24 cellular contexts compared by ENCODE assay signal in the genomic region with DNA sequence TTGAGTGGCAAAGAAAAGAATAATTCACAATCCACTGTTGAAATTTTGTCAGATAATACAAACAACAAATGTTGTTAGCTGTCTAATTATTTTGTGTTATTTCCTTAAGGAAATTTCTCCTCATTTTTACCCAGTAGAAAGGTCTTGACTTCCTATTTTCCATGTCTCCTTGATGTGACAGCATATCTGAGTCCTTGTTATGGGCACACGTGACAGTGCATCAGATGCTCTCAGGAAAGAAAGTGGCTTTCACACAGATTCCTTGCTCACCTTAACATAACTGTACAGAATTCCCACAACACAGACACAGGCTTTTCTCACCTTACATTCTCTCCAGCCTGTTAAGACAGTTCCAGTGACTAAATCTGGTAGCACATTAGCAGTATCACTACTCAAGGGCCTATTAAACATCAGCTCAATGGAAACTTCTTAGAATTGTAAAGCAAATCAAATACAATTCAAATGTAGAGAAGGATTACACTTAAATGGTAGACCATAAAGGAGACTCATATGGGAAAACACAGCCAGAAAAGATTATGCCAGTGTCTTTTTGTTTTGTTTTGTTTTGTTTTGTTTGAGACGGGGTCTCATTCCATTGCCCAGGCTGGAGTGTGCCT. TPM values are rescaled to one million over a fixed set of nuclear protein-coding genes. Genes with fewer than 3 reads are reported as not detected.
DNase-seq lines count a peak whose midpoint lies in the region; ATAC-seq and TF ChIP-seq lines count a peak whose summit lies in the region.
"Had no signal": no experiment of that assay in that cellular context is flagged by ENCODE, and none has a peak within 500 bp of the region (broad histone marks: within the 10 kb centered on the region; RNA-seq: fewer than 3 reads in every experiment).

No MANE protein-coding gene starts in this region.

- POLR2A ChIA-PET in activated CD4-positive, alpha-beta memory T cell treated with anti-CD3 and anti-CD28 coated beads for 36 hours (lab: Charles Lee), result interaction anchor here (0.6 to 1.0 kb wide), 2 partner anchors 17 to 29 kb away, joined by 3 read pairs; no protein-coding TSS in a partner anchor
- POLR2A ChIA-PET in activated CD4-positive, alpha-beta memory T cell treated with anti-CD3 and anti-CD28 coated beads, Interleukin-2, amount 10 ng/mL, durations not matched to agents 7 days and 5 days (lab: Charles Lee), result interaction anchor here (0.9 to 2.8 kb wide), 5 partner anchors 8 to 31 kb away, joined by 3 to 14 read pairs (median 4); no protein-coding TSS in a partner anchor

- peaks cover 2% of the 10 kb centered on the region for H3K36me3 Mint-ChIP-seq in activated CD4-positive, alpha-beta memory T cell treated with anti-CD3 and anti-CD28 coated beads for 36 hours
- no peaks in the 10 kb centered on the region for H3K36me3 Mint-ChIP-seq in activated CD4-positive, alpha-beta memory T cell treated with anti-CD3 and anti-CD28 coated beads, Interleukin-2, amount 10 ng/mL, durations not matched to agents 7 days and 5 days (ENCODE audit: low read depth)
- H3K36me3 Mint-ChIP-seq in activated naive CD8-positive, alpha-beta T cell treated with anti-CD3 and anti-CD28 coated beads, Interleukin-2, amount 50 U/mL, for 24 hours (ENCODE audit: low read depth), result peaks cover under 1% of the 10 kb centered on the region
- H3K36me3 Mint-ChIP-seq: CD8-positive, alpha-beta T cell had no signal

- peaks cover 56% of the 10 kb centered on the region for H3K4me1 Mint-ChIP-seq in activated CD4-positive, alpha-beta memory T cell treated with anti-CD3 and anti-CD28 coated beads for 36 hours (ENCODE audit: low read depth)
- peaks cover 49% of the 10 kb centered on the region for H3K4me1 Mint-ChIP-seq in activated CD4-positive, alpha-beta memory T cell treated with anti-CD3 and anti-CD28 coated beads, Interleukin-2, amount 10 ng/mL, durations not matched to agents 7 days and 5 days
- peaks cover 75% of the 10 kb centered on the region for H3K4me1 Mint-ChIP-seq in stimulated activated naive CD8-positive, alpha-beta T cell treated with anti-CD3 and anti-CD28 coated beads, Interleukin-15, amount 100 ng/mL, for 72 hours
- H3K4me1 Mint-ChIP-seq in activated naive CD8-positive, alpha-beta T cell treated with anti-CD3 and anti-CD28 coated beads, Interleukin-2, amount 50 U/mL, for 24 hours, result peaks cover 64% of the 10 kb centered on the region

- H3K27me3 Mint-ChIP-seq in activated CD4-positive, alpha-beta memory T cell treated with anti-CD3 and anti-CD28 coated beads for 36 hours, result peaks cover 45% of the 10 kb centered on the region
- H3K27me3 Mint-ChIP-seq in activated CD4-positive, alpha-beta memory T cell treated with anti-CD3 and anti-CD28 coated beads, Interleukin-2, amount 10 ng/mL, durations not matched to agents 7 days and 5 days, result peaks cover 32% of the 10 kb centered on the region
- peaks cover 2% of the 10 kb centered on the region for H3K27me3 Mint-ChIP-seq in stimulated activated naive CD8-positive, alpha-beta T cell treated with anti-CD3 and anti-CD28 coated beads, Interleukin-15, amount 100 ng/mL, for 72 hours
- H3K27me3 Mint-ChIP-seq in activated naive CD8-positive, alpha-beta T cell treated with anti-CD3 and anti-CD28 coated beads, Interleukin-2, amount 50 U/mL, for 24 hours, result peaks cover 40% of the 10 kb centered on the region

- no peak for TF ChIP-seq CTCF in body of pancreas (IDR thresholded peaks at IDR 0.05)
- no peak for TF ChIP-seq CTCF in uterus (IDR thresholded peaks at IDR 0.05)

- H3K9me3 Mint-ChIP-seq in activated CD4-positive, alpha-beta memory T cell treated with anti-CD3 and anti-CD28 coated beads for 36 hours, result no peaks in the 10 kb centered on the region
- H3K9me3 Mint-ChIP-seq in activated CD4-positive, alpha-beta memory T cell treated with anti-CD3 and anti-CD28 coated beads, Interleukin-2, amount 10 ng/mL, durations not matched to agents 7 days and 5 days, result no peaks in the 10 kb centered on the region
- no peaks in the 10 kb centered on the region for H3K9me3 Mint-ChIP-seq in stimulated activated naive CD8-positive, alpha-beta T cell treated with anti-CD3 and anti-CD28 coated beads, Interleukin-15, amount 100 ng/mL, for 72 hours
- no peaks in the 10 kb centered on the region for H3K9me3 Mint-ChIP-seq in activated naive CD8-positive, alpha-beta T cell treated with anti-CD3 and anti-CD28 coated beads, Interleukin-2, amount 50 U/mL, for 24 hours
- H3K9me3 Mint-ChIP-seq: CD8-positive, alpha-beta T cell had no signal

- TF ChIP-seq POLR2A in body of pancreas (IDR thresholded peaks at IDR 0.05) (no peak), uterus (IDR thresholded peaks at IDR 0.05) (no peak)

- H3K27ac Mint-ChIP-seq in activated CD4-positive, alpha-beta memory T cell treated with anti-CD3 and anti-CD28 coated beads for 36 hours, result peak overlapping the region; percentile 30
- H3K27ac Mint-ChIP-seq in activated CD4-positive, alpha-beta memory T cell treated with anti-CD3 and anti-CD28 coated beads, Interleukin-2, amount 10 ng/mL, durations not matched to agents 7 days and 5 days, result no peak overlapping the region
- H3K27ac Mint-ChIP-seq in stimulated activated naive CD8-positive, alpha-beta T cell treated with anti-CD3 and anti-CD28 coated beads, Interleukin-15, amount 100 ng/mL, for 72 hours, result peak overlapping the region in 1 of 2 donors; percentile 43
- H3K27ac Mint-ChIP-seq in activated naive CD8-positive, alpha-beta T cell treated with anti-CD3 and anti-CD28 coated beads, Interleukin-2, amount 50 U/mL, for 24 hours, result peak overlapping the region; percentile 61
- H3K27ac Mint-ChIP-seq: CD8-positive, alpha-beta T cell had no signal

- no peaks in the 10 kb centered on the region for H3K9me3 ChIP-seq in body of pancreas
- H3K9me3 ChIP-seq in uterus, result no peaks in the 10 kb centered on the region

- no peaks in the 10 kb centered on the region for H3K36me3 ChIP-seq in body of pancreas (replicated peaks in 1 of 2; ENCODE audit: insufficient read depth in 1 of 2, low read depth in 2 of 2)
- H3K36me3 ChIP-seq in uterus, result no peaks in the 10 kb centered on the region
- H3K36me3 ChIP-seq: SJCRH30 had no signal

- 58 to 59% methylated on average over 2 of the region's 2 CpGs for WGBS in body of pancreas, 2 donors

- H3K4me3 ChIP-seq in body of pancreas, result no peak overlapping the region
- no peak overlapping the region for H3K4me3 ChIP-seq in uterus
- H3K4me3 ChIP-seq: K562, SJCRH30 had no signal

- DNase-seq in activated CD4-positive, alpha-beta memory T cell treated with anti-CD3 and anti-CD28 coated beads for 36 hours, result no peak
- DNase-seq in activated CD4-positive, alpha-beta memory T cell treated with anti-CD3 and anti-CD28 coated beads, Interleukin-2, amount 10 ng/mL, durations not matched to agents 7 days and 5 days, result no peak
- DNase-seq in stimulated activated naive CD8-positive, alpha-beta T cell treated with anti-CD3 and anti-CD28 coated beads, Interleukin-15, amount 100 ng/mL, for 72 hours, result no peak
- no peak for DNase-seq in stimulated activated naive CD8-positive, alpha-beta T cell treated with anti-CD3 and anti-CD28 coated beads, Interleukin-15, Interleukin-2, amounts not matched to agents 100 U/mL and 50 U/mL, for 24 hours
- DNase-seq in activated naive CD8-positive, alpha-beta T cell treated with anti-CD3 and anti-CD28 coated beads, Interleukin-2, amount 50 U/mL, for 24 hours, result no peak
- DNase-seq in body of pancreas (no peak), uterus (no peak), HUDEP-2 (lab: John Stamatoyannopoulos, UW; ENCODE audit: unreplicated experiment in 76 of 76) (no peak)
- DNase-seq: 8988T; C1 segment of cervical spinal cord; CD8-positive, alpha-beta T cell; DND-41; H7; MM.1S; NCI-H1048; NCI-H1417 treated with DMSO at 0.1 percent for 48 hours; NCI-H187; NCI-H446; NCI-H526; OCI-M1; SJCRH30 had no signal

- intact Hi-C loops in activated CD4-positive, alpha-beta memory T cell treated with anti-CD3 and anti-CD28 coated beads for 36 hours (cut with micrococcal nuclease), result no loop called here
- intact Hi-C loops in body of pancreas (cut with DNase I) (no loop called here), uterus (cut with DNase I; ENCODE audit: low total_unique reads) (no loop called here)

- no peak for ATAC-seq in stimulated activated naive CD8-positive, alpha-beta T cell treated with anti-CD3 and anti-CD28 coated beads, Interleukin-15, amount 100 ng/mL, for 72 hours
- ATAC-seq in stimulated activated naive CD8-positive, alpha-beta T cell treated with anti-CD3 and anti-CD28 coated beads, Interleukin-15, Interleukin-2, amounts not matched to agents 100 U/mL and 50 U/mL, for 24 hours, result no peak
- no peak for ATAC-seq in activated naive CD8-positive, alpha-beta T cell treated with anti-CD3 and anti-CD28 coated beads, Interleukin-2, amount 50 U/mL, for 24 hours
- no peak for ATAC-seq in body of pancreas
- ATAC-seq: CD8-positive, alpha-beta T cell; HepG2; K562 had no signal

- no peak overlapping the region for H3K4me3 Mint-ChIP-seq in activated CD4-positive, alpha-beta memory T cell treated with anti-CD3 and anti-CD28 coated beads for 36 hours
- no peak overlapping the region for H3K4me3 Mint-ChIP-seq in activated CD4-positive, alpha-beta memory T cell treated with anti-CD3 and anti-CD28 coated beads, Interleukin-2, amount 10 ng/mL, durations not matched to agents 7 days and 5 days
- H3K4me3 Mint-ChIP-seq in stimulated activated naive CD8-positive, alpha-beta T cell treated with anti-CD3 and anti-CD28 coated beads, Interleukin-15, amount 100 ng/mL, for 72 hours, result peak overlapping the region; percentile 24 to 28
- H3K4me3 Mint-ChIP-seq in activated naive CD8-positive, alpha-beta T cell treated with anti-CD3 and anti-CD28 coated beads, Interleukin-2, amount 50 U/mL, for 24 hours, result no peak overlapping the region
- H3K4me3 Mint-ChIP-seq: CD8-positive, alpha-beta T cell had no signal

- peaks cover 9% of the 10 kb centered on the region for H3K4me1 ChIP-seq in body of pancreas
- no peaks in the 10 kb centered on the region for H3K4me1 ChIP-seq in uterus
- H3K4me1 ChIP-seq: SJCRH30 had no signal

- no peak overlapping the region for H3K27ac ChIP-seq in body of pancreas
- no peak overlapping the region for H3K27ac ChIP-seq in uterus
- H3K27ac ChIP-seq: SJCRH30 had no signal

- CTCF ChIA-PET in activated CD4-positive, alpha-beta memory T cell treated with anti-CD3 and anti-CD28 coated beads for 36 hours (lab: Charles Lee), result interaction anchor here (0.6 to 2.4 kb wide), 6 partner anchors 11 to 43 kb away, joined by 3 to 15 read pairs (median 4); partner anchors contain the start of gene GPR55
- CTCF ChIA-PET in activated CD4-positive, alpha-beta memory T cell treated with anti-CD3 and anti-CD28 coated beads, Interleukin-2, amount 10 ng/mL, durations not matched to agents 7 days and 5 days (lab: Charles Lee), result interaction anchor here (1.1 to 2.2 kb wide), 4 partner anchors 30 to 98 kb away, joined by 3 to 8 read pairs (median 4); partner anchors contain the start of gene GPR55

- H3K27me3 ChIP-seq in body of pancreas (peaks cover 4 to 18% of the 10 kb centered on the region in 2 donors), uterus (no peaks in the 10 kb centered on the region)

RNA-seq across cellular contexts. Expression of gene GPR55, which starts 30.2 kb away (rescaled TPM):
- 1 to 10 TPM; 1.5 to 1.6 TPM for total RNA-seq in activated CD4-positive, alpha-beta memory T cell treated with anti-CD3 and anti-CD28 coated beads for 36 hours
- 1 to 10 TPM; 7.3 to 7.4 TPM for total RNA-seq in activated CD4-positive, alpha-beta memory T cell treated with anti-CD3 and anti-CD28 coated beads, Interleukin-2, amount 10 ng/mL, durations not matched to agents 7 days and 5 days
- total RNA-seq in body of pancreas (not detected), uterus (not detected)
- total RNA-seq: G401, H7, HepG2 had no signal

RNA-seq across cellular contexts. Expression of gene SPATA3, which starts 40.6 kb away (rescaled TPM):
- under 1 TPM; 0.24 to 0.53 TPM for total RNA-seq in activated CD4-positive, alpha-beta memory T cell treated with anti-CD3 and anti-CD28 coated beads for 36 hours
- under 1 TPM in 1 of 2 experiments, not detected in 1; 0.35 TPM for total RNA-seq in activated CD4-positive, alpha-beta memory T cell treated with anti-CD3 and anti-CD28 coated beads, Interleukin-2, amount 10 ng/mL, durations not matched to agents 7 days and 5 days
- total RNA-seq in body of pancreas (not detected), uterus (not detected)
- total RNA-seq: CD8-positive, alpha-beta T cell; G401; H7; HepG2; K562; SJCRH30 had no signal

Comparison
In these comparisons a context has a peak if more than half of its experiments do, and no peak if none do; other contexts are left out.
1. H3K4me3 Mint-ChIP-seq: peak in stimulated activated naive CD8-positive, alpha-beta T cell treated with anti-CD3 and anti-CD28 coated beads, Interleukin-15, amount 100 ng/mL, for 72 hours (2 of 2); none in activated CD4-positive, alpha-beta memory T cell treated with anti-CD3 and anti-CD28 coated beads for 36 hours (single experiment), activated CD4-positive, alpha-beta memory T cell treated with anti-CD3 and anti-CD28 coated beads, Interleukin-2, amount 10 ng/mL, durations not matched to agents 7 days and 5 days (single experiment) and activated naive CD8-positive, alpha-beta T cell treated with anti-CD3 and anti-CD28 coated beads, Interleukin-2, amount 50 U/mL, for 24 hours (single experiment).